In the genomic region with DNA sequence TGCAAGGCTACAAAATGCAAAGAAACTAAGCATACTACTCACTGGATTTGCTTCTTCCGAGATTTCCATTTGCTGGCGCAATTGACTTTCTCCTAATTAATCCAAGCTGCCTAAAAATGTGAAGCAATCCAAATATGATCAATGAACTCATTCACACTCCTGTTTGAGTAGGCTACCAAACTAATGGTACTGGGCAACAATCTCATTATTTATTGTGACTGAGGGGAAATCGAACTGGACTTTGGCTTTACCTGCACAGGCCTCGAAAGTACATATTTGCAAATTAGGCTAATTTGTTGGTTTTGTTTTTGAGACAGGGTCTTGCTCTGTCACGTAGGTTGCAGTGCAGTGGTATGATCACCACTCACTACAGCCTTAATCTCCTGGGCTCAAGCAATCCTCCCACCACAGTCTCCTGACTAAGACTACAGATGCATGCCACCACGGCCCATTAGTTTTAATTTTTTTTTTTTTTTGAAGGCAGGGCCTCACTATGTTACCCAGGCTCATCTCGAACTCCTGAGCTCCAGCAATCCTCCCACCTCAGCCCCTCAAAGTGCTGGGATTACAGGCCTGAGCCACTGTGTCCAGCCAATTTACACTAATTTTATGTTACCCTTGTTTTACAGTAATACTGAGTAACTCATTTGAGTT, we compare ENCODE assay signal across 1 cellular context.
A peak's percentile ranks its signal among the peaks of the same experiment; 100 is the strongest.
TF ChIP-seq lines count a peak whose summit lies in the region.

No MANE protein-coding gene starts in this region.

TF ChIP-seq in GM12878, 131 proteins besides CTCF, POLR2A, EP300 and RAD21:
- no peak for TF ChIP-seq JUND (IDR thresholded peaks at IDR 0.05; ENCODE audit: low read depth, low read length)
- TF ChIP-seq ZNF384 (IDR thresholded peaks at IDR 0.05; ENCODE audit: borderline replicate concordance, low read depth, low read length): peak; percentile 8; the same call in 1 of the 2 replicates
- no peak for TF ChIP-seq CREM (IDR thresholded peaks at IDR 0.05; ENCODE audit: low read depth)
- no peak for TF ChIP-seq CBX5 (IDR thresholded peaks at IDR 0.05; ENCODE audit: low read depth)
- TF ChIP-seq, protein P1, sequence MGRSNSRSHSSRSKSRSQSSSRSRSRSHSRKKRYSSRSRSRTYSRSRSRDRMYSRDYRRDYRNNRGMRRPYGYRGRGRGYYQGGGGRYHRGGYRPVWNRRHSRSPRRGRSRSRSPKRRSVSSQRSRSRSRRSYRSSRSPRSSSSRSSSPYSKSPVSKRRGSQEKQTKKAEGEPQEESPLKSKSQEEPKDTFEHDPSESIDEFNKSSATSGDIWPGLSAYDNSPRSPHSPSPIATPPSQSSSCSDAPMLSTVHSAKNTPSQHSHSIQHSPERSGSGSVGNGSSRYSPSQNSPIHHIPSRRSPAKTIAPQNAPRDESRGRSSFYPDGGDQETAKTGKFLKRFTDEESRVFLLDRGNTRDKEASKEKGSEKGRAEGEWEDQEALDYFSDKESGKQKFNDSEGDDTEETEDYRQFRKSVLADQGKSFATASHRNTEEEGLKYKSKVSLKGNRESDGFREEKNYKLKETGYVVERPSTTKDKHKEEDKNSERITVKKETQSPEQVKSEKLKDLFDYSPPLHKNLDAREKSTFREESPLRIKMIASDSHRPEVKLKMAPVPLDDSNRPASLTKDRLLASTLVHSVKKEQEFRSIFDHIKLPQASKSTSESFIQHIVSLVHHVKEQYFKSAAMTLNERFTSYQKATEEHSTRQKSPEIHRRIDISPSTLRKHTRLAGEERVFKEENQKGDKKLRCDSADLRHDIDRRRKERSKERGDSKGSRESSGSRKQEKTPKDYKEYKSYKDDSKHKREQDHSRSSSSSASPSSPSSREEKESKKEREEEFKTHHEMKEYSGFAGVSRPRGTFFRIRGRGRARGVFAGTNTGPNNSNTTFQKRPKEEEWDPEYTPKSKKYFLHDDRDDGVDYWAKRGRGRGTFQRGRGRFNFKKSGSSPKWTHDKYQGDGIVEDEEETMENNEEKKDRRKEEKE (IDR thresholded peaks at IDR 0.05): no peak
- TF ChIP-seq IKZF2 (IDR thresholded peaks at IDR 0.05): no peak
- TF ChIP-seq, protein P2, sequence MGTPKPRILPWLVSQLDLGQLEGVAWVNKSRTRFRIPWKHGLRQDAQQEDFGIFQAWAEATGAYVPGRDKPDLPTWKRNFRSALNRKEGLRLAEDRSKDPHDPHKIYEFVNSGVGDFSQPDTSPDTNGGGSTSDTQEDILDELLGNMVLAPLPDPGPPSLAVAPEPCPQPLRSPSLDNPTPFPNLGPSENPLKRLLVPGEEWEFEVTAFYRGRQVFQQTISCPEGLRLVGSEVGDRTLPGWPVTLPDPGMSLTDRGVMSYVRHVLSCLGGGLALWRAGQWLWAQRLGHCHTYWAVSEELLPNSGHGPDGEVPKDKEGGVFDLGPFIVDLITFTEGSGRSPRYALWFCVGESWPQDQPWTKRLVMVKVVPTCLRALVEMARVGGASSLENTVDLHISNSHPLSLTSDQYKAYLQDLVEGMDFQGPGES (IDR thresholded peaks at IDR 0.05): no peak
- no peak for TF ChIP-seq STAT1 (conservative IDR thresholded peaks at IDR 0.05)
